ENCODE assay signal across 8 cellular contexts in the genomic region with DNA sequence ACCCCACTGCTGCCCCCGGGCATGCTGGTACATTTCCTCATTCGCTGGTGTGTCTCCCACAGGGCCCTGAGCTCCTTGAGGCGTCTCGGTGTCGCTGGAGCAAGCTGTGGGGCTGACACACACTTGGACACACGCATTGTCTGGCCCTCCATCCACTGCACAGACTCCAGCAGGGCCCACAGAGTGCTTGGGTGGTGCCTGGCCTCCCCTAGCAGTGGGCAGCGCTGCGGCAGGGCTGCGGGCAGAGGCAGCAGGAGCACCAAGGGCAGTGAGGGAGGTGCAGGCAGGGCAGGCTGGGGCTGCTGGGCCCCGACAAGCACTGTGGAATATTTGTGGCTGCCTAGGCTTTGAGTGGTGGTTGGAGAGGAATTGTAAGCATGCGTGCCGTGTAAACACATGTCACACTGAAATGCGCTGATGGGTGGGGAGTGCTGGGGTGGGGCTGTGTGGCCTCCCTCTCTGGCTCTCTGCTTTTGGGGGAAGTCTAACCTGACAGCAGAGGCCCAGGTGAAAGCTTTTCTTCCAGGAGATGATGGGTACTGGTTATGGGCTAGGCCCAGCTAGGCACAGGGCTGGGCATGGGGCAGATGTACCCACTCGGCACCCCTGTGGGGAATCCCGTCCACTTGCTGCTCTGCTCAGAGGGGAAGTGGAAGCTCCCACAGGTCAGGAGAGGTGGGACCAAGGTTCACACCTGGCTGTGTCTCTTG. TPM values are rescaled to one million over a fixed set of nuclear protein-coding genes. Genes with fewer than 3 reads are reported as not detected.
A peak's percentile ranks its signal among the peaks of the same experiment; 100 is the strongest.
DNase-seq lines count a peak whose midpoint lies in the region; ATAC-seq, FAIRE-seq and TF ChIP-seq lines count a peak whose summit lies in the region.
"Had no signal": no experiment of that assay in that cellular context is flagged by ENCODE, and none has a peak within 500 bp of the region (broad histone marks: within the 10 kb centered on the region; RNA-seq: fewer than 3 reads in every experiment).

No MANE protein-coding gene starts in this region.

- intact Hi-C loops in right lobe of liver (cut with DNase I), result no loop called here
- intact Hi-C loops in transverse colon (cut with DNase I; ENCODE audit: low total_unique reads), result no loop called here

- H3K27me3 ChIP-seq in bronchial epithelial cell (ENCODE audit: control insufficient read depth, insufficient read depth, low read length), result no peaks in the 10 kb centered on the region
- H3K27me3 ChIP-seq in right lobe of liver, result no peaks in the 10 kb centered on the region
- no peaks in the 10 kb centered on the region for H3K27me3 ChIP-seq in transverse colon

- H3K27ac ChIP-seq in right lobe of liver (no peak overlapping the region), transverse colon (peak overlapping the region; percentile 48 to 83 (median 65))

- H3K4me3 Mint-ChIP-seq in HFFc6, result peak overlapping the region; percentile 4

- TF ChIP-seq EP300 in transverse colon (IDR thresholded peaks at IDR 0.05; ENCODE audit: low read depth), result no peak

- no peaks in the 10 kb centered on the region for H3K9me3 Mint-ChIP-seq in HFFc6

- no peak for ATAC-seq in right lobe of liver

- TF ChIP-seq POLR2A in right lobe of liver (IDR thresholded peaks at IDR 0.05) (no peak), transverse colon (IDR thresholded peaks at IDR 0.05) (no peak)

- H3K9me3 ChIP-seq in right lobe of liver (no peaks in the 10 kb centered on the region), transverse colon (no peaks in the 10 kb centered on the region)

- H3K36me3 ChIP-seq in bronchial epithelial cell (ENCODE audit: control insufficient read depth, insufficient read depth, low read length) (no peaks in the 10 kb centered on the region), right lobe of liver (no peaks in the 10 kb centered on the region), transverse colon (no peaks in the 10 kb centered on the region)

- H3K36me3 Mint-ChIP-seq in HFFc6 (ENCODE audit: low read depth), result no peaks in the 10 kb centered on the region

- WGBS in right lobe of liver (ENCODE audit: insufficient coverage, low coverage, low lambda C conversion rate, missing lambda C conversion rate), result 73% methylated on average over 4 of the region's 15 CpGs
- WGBS in transverse colon (ENCODE audit: low coverage in 1 of 2), 2 donors, result 81% methylated on average over 15 of the region's 15 CpGs; no CpG with 5 or more reads in 1 of the 2 donors

- H3K4me3 ChIP-seq in bronchial epithelial cell (ENCODE audit: low read depth, low read length) (no peak overlapping the region), right lobe of liver (no peak overlapping the region), transverse colon (no peak overlapping the region)

- FAIRE-seq in bronchial epithelial cell (lab: Jason Lieb, UNC), result no peak

- TF ChIP-seq CTCF in HFFc6 (IDR thresholded peaks at IDR 0.05) (no peak), bronchial epithelial cell (IDR thresholded peaks at IDR 0.05; ENCODE audit: insufficient read depth, low read length, severe bottlenecking) (no peak), right lobe of liver (IDR thresholded peaks at IDR 0.05) (no peak), transverse colon (IDR thresholded peaks at IDR 0.05) (no peak)

- peaks cover 42% of the 10 kb centered on the region for H3K4me1 Mint-ChIP-seq in HFFc6 (ENCODE audit: low read depth)

- H3K4me1 ChIP-seq in right lobe of liver (no peaks in the 10 kb centered on the region), transverse colon (peaks cover 8 to 29% (median 21%) of the 10 kb centered on the region in 4 donors)

- peak; percentile 73 for DNase-seq in HFFc6
- DNase-seq in bronchial epithelial cell (ENCODE audit: low read depth), result peak; percentile 75
- DNase-seq in right lobe of liver, result peak in 2 of 3 donors; percentile 9 to 28
- DNase-seq in transverse colon, result peak; percentile 20
- no peak for DNase-seq in retina
- no peak for DNase-seq in NCI-H1436 treated with DMSO at 0.1 percent for 48 hours (lab: John Stamatoyannopoulos, UW)
- DNase-seq in stimulated activated naive CD4-positive, alpha-beta T cell treated with Interleukin-2 at 50 U/mL for 16 hours (lab: John Stamatoyannopoulos, UW), result no peak
- DNase-seq: activated CD4-positive, alpha-beta T cell treated with anti-CD3 and anti-CD28 coated beads for 1 hour had no signal

- H3K27me3 Mint-ChIP-seq in HFFc6 (ENCODE audit: insufficient read depth), result peaks cover 12% of the 10 kb centered on the region

- peak overlapping the region; percentile 37 for H3K27ac Mint-ChIP-seq in HFFc6

- in situ Hi-C loops in transverse colon (cut with MboI; ENCODE audit: low pct_ligation_motif_present in 1 of 4, low pct_unique_long_range_greater_than_20kb in 1 of 4, low sequenced_read_pairs in 3 of 4), result no loop called here

RNA-seq across cellular contexts. Expression of a gene that starts 55.5 kb away (rescaled TPM):
- total RNA-seq in HFFc6 (2021; fragmentation: NEBNext Ultra II Directional; extraction: Animal tissue kit (Norgen Biotek cat#: 25700)), result 10 to 100 TPM; 18.5 to 27.2 (median 24.3) TPM
- total RNA-seq in bronchial epithelial cell (19.2 and 21.3 TPM in 2 replicates), right lobe of liver (10 to 100 TPM; 18.0 to 53.5 (median 31.0) TPM), transverse colon (10 to 100 TPM; 16.1 to 38.6 (median 26.5) TPM)

Comparison
In these comparisons a context has a peak if more than half of its experiments do, and no peak if none do; other contexts are left out.
1. DNase-seq: peak in HFFc6 (single experiment), bronchial epithelial cell (single experiment), right lobe of liver (2 of 3) and transverse colon (single experiment); none in retina (single experiment), NCI-H1436 treated with DMSO at 0.1 percent for 48 hours (single experiment) and stimulated activated naive CD4-positive, alpha-beta T cell treated with Interleukin-2 at 50 U/mL for 16 hours (single experiment).
2. H3K27ac ChIP-seq: peak in transverse colon (4 of 4); none in right lobe of liver (0 of 3).